In the genomic region with DNA sequence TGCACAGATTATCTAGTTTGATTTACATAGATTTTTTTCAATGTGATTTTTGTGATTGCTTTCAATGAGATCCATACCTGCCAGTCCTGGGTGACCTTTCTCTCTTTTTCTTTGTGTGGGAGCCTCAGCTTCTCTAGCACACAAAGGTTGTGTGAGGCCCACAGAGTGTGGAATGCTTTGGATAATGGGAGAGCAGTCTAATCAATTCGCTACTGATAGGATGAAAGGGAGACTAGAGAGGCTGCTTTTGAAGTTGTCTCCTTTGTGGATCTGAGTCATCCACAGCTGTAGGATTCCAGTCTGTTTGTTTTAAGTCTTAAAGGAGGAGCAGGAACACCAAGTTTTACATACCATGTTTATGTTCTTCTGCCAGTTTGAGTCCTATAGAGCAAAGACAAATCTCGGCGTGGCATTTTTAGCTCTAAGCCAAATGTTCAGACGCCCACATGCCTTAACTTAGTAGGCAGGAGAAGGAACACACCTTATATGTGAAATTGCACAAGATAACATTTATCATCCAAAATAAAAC, we compare ENCODE assay signal across 1 cellular context.
A peak's percentile ranks its signal among the peaks of the same experiment; 100 is the strongest.
TF ChIP-seq lines count a peak whose summit lies in the region.

No MANE protein-coding gene starts in this region.

TF ChIP-seq in HepG2, 621 proteins besides CTCF, POLR2A, EP300 and RAD21 (continued from another document and continues in another):
- TF ChIP-seq, protein P1, sequence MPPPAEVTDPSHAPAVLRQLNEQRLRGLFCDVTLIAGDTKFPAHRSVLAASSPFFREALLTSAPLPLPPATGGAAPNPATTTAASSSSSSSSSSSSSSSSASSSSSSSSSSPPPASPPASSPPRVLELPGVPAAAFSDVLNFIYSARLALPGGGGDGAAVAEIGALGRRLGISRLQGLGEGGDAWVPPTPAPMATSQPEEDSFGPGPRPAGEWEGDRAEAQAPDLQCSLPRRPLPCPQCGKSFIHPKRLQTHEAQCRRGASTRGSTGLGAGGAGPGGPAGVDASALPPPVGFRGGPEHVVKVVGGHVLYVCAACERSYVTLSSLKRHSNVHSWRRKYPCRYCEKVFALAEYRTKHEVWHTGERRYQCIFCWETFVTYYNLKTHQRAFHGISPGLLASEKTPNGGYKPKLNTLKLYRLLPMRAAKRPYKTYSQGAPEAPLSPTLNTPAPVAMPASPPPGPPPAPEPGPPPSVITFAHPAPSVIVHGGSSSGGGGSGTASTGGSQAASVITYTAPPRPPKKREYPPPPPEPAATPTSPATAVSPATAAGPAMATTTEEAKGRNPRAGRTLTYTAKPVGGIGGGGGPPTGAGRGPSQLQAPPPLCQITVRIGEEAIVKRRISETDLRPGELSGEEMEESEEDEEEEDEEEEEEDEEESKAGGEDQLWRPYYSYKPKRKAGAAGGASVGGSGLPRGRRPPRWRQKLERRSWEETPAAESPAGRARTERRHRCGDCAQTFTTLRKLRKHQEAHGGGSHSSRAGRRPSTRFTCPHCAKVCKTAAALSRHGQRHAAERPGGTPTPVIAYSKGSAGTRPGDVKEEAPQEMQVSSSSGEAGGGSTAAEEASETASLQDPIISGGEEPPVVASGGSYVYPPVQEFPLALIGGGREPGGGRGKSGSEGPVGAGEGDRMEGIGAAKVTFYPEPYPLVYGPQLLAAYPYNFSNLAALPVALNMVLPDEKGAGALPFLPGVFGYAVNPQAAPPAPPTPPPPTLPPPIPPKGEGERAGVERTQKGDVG (CRISPR knock-in tag; IDR thresholded peaks at IDR 0.05; ENCODE audit: borderline replicate concordance): no peak
- no peak for TF ChIP-seq SPEN (CRISPR knock-in tag; IDR thresholded peaks at IDR 0.05; ENCODE audit: low read depth)
- TF ChIP-seq, protein P2, sequence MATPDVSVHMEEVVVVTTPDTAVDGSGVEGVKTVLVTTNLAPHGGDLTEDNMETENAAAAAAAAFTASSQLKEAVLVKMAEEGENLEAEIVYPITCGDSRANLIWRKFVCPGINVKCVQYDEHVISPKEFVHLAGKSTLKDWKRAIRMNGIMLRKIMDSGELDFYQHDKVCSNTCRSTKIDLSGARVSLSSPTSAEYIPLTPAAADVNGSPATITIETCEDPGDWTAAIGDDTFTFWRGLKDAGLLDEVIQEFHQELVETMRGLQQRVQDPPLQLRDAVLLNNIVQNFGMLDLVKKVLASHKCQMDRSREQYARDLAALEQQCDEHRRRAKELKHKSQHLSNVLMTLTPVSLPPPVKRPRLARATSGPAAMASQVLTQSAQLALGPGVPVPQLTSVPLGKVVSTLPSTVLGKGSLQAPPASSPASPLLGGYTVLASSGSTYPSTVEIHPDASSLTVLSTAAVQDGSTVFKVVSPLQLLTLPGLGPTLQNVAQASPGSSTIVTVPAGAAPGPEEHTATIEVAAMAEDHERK (CRISPR knock-in tag; IDR thresholded peaks at IDR 0.05; ENCODE audit: low read depth): no peak
- peak; percentile 96 for TF ChIP-seq ONECUT2 (CRISPR knock-in tag; IDR thresholded peaks at IDR 0.05)
- no peak for TF ChIP-seq KLF13 (CRISPR knock-in tag; IDR thresholded peaks at IDR 0.05)
- no peak for TF ChIP-seq ZNF780A (CRISPR knock-in tag; IDR thresholded peaks at IDR 0.05)
- no peak for TF ChIP-seq CSRNP1 (CRISPR knock-in tag; IDR thresholded peaks at IDR 0.05)
- no peak for TF ChIP-seq ZNF761 (CRISPR knock-in tag; conservative IDR thresholded peaks at IDR 0.05)
- no peak for TF ChIP-seq SAFB2 (CRISPR knock-in tag; IDR thresholded peaks at IDR 0.05; ENCODE audit: borderline replicate concordance, low read depth)
- TF ChIP-seq SALL1 (CRISPR knock-in tag; IDR thresholded peaks at IDR 0.05): peak; percentile 93
- TF ChIP-seq RERE (CRISPR knock-in tag; IDR thresholded peaks at IDR 0.05; ENCODE audit: low read depth): peak; percentile 91
- no peak for TF ChIP-seq ZNF782 (CRISPR knock-in tag; IDR thresholded peaks at IDR 0.05; ENCODE audit: borderline replicate concordance)
- TF ChIP-seq ARNT2 (CRISPR knock-in tag; IDR thresholded peaks at IDR 0.05; ENCODE audit: low read depth): no peak
- TF ChIP-seq MLXIP (CRISPR knock-in tag; IDR thresholded peaks at IDR 0.05; ENCODE audit: borderline replicate concordance): no peak
- TF ChIP-seq MZF1 (CRISPR knock-in tag; IDR thresholded peaks at IDR 0.05; ENCODE audit: borderline replicate concordance): no peak
- TF ChIP-seq ZNF646 (CRISPR knock-in tag; IDR thresholded peaks at IDR 0.05): peak; percentile 82
- TF ChIP-seq RXRB (CRISPR knock-in tag; IDR thresholded peaks at IDR 0.05; ENCODE audit: borderline replicate concordance): peak; percentile 96
- no peak for TF ChIP-seq ZNF850 (CRISPR knock-in tag; conservative IDR thresholded peaks at IDR 0.05)
- TF ChIP-seq ZNF251 (CRISPR knock-in tag; IDR thresholded peaks at IDR 0.05): no peak
- TF ChIP-seq ZMAT3 (CRISPR knock-in tag; conservative IDR thresholded peaks at IDR 0.05): no peak
- peak; percentile 97 for TF ChIP-seq HMG20B (CRISPR knock-in tag; conservative IDR thresholded peaks at IDR 0.05)
- TF ChIP-seq IKZF1 (IDR thresholded peaks at IDR 0.05): no peak
- TF ChIP-seq ZNF263 (CRISPR knock-in tag; IDR thresholded peaks at IDR 0.05): no peak; the same call in 1 of the 2 replicates
- no peak for TF ChIP-seq JDP2 (CRISPR knock-in tag; IDR thresholded peaks at IDR 0.05; ENCODE audit: borderline replicate concordance)
- TF ChIP-seq RORA (CRISPR knock-in tag; IDR thresholded peaks at IDR 0.05): no peak
- no peak for TF ChIP-seq PCBP1 (IDR thresholded peaks at IDR 0.05; ENCODE audit: borderline replicate concordance, low read depth, low read length)
- TF ChIP-seq SCMH1 (CRISPR knock-in tag; IDR thresholded peaks at IDR 0.05; ENCODE audit: borderline replicate concordance): no peak
- peak; percentile 66; the same call in 1 of the 2 replicates for TF ChIP-seq RCOR2 (CRISPR knock-in tag; IDR thresholded peaks at IDR 0.05)
- TF ChIP-seq THYN1 (CRISPR knock-in tag; IDR thresholded peaks at IDR 0.05; ENCODE audit: borderline replicate concordance, low read depth): no peak
- no peak for TF ChIP-seq SRSF1 (optimal IDR thresholded peaks at IDR 0.05; ENCODE audit: low read depth, low read length)
- TF ChIP-seq TEF (CRISPR knock-in tag; IDR thresholded peaks at IDR 0.05): no peak
